ENCODE assay signal across 19 cellular contexts in the genomic region with DNA sequence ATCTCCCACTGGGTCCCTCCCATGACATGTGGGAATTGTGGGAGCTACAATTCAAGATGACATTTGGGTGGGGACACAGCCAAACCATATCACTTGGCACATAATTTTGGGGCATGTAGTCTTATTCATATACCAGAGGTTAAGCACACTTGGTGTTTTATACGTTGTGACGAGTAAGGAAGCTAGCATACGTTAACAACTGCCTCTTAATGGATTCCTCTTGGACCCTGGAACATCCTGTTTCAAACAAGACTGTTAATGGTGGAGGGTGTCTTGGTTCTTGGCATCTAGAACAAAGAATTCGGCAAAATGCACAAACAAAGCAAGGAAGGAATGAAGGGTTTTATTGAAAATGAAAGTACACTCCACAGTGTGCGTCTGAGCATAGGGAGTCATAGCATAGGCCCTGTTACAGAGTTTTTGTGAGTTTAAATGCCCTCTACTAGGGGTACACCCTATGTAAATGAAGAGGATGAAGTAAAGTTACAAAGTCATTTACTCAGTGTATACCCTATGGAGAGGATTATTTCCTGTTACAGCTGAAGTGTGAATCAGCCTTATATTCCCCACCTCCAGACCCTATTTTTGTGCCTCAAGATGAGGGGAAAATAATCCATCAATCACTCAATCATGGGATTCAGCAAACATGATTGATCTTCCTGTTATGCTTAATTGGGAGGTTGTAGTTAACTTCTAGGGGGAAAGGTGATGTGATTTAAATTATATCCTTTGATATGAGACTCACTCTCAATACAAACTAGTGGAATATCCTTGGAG.
A peak's percentile ranks its signal among the peaks of the same experiment; 100 is the strongest.
DNase-seq lines count a peak whose midpoint lies in the region; ATAC-seq, FAIRE-seq and TF ChIP-seq lines count a peak whose summit lies in the region.
"Had no signal": no experiment of that assay in that cellular context is flagged by ENCODE, and none has a peak within 500 bp of the region (broad histone marks: within the 10 kb centered on the region; RNA-seq: fewer than 3 reads in every experiment).

No MANE protein-coding gene starts in this region.

- no peaks in the 10 kb centered on the region for H3K79me2 ChIP-seq in keratinocyte (ENCODE audit: control insufficient read depth, insufficient read depth, low read length)

- H4K20me1 ChIP-seq in keratinocyte (ENCODE audit: control insufficient read depth, extremely low read depth, insufficient read depth, low read length) = no peaks in the 10 kb centered on the region

- H2AFZ ChIP-seq in keratinocyte (ENCODE audit: control insufficient read depth, low read length) = peak overlapping the region; percentile 20

- no peaks in the 10 kb centered on the region for H3K9me1 ChIP-seq in keratinocyte (ENCODE audit: control insufficient read depth, extremely low read depth, insufficient read depth, low read length)

- ATAC-seq in CD4-positive, alpha-beta T cell (ENCODE audit: poor library complexity) = no peak
- no peak for ATAC-seq in HG03457 (IDR thresholded peaks at IDR 0.05; ENCODE audit: unreplicated experiment)

- H3K4me3 Mint-ChIP-seq in CD4-positive, alpha-beta T cell = no peak overlapping the region
- no peak overlapping the region for H3K4me3 Mint-ChIP-seq in glutamatergic neuron (ENCODE audit: unreplicated experiment)
- H3K4me3 Mint-ChIP-seq: CD4-positive, CD25-positive, alpha-beta regulatory T cell; dendritic cell treated with granulocyte-macrophage colony-stimulating factor and Interleukin-4, amounts not matched to agents 40 ng/mL and 50 ng/mL, for 4 days; nephron progenitor cell had no signal

- DNase-seq in GM12865 (ENCODE audit: low read depth) (peak; percentile 3), RPMI7951 (ENCODE audit: low read depth) (peak; percentile 36), keratinocyte (ENCODE audit: low read depth, low spot score) (no peak), NCI-H2227 treated with DMSO at 0.1 percent for 48 hours (lab: John Stamatoyannopoulos, UW) (no peak), glutamatergic neuron (no peak)
- no peak for DNase-seq in CD4-positive, alpha-beta T cell
- DNase-seq: CD4-positive, CD25-positive, alpha-beta regulatory T cell; DND-41; H7; NCI-H2081 treated with DMSO at 0.1 percent for 48 hours; NCI-H526 treated with DMSO at 0.1 percent for 48 hours; nephron progenitor cell; RPMI8226; stimulated activated CD4-positive, alpha-beta T cell treated with anti-CD3 and anti-CD28 coated beads, Interleukin-2, amount 100 ng/mL, for 24 hours had no signal

- H3K9ac ChIP-seq in keratinocyte (ENCODE audit: control insufficient read depth, extremely low read depth, insufficient read depth, low read length) (no peak overlapping the region), skeletal muscle satellite cell (ENCODE audit: low read depth, low read length) (no peak overlapping the region)

- H3K4me1 Mint-ChIP-seq in CD4-positive, alpha-beta T cell (ENCODE audit: low read depth) = no peaks in the 10 kb centered on the region
- H3K4me1 Mint-ChIP-seq in glutamatergic neuron (ENCODE audit: low read depth, unreplicated experiment) = peaks cover 10% of the 10 kb centered on the region
- H3K4me1 Mint-ChIP-seq: CD4-positive, CD25-positive, alpha-beta regulatory T cell had no signal

- H3K27ac ChIP-seq in keratinocyte (ENCODE audit: control insufficient read depth, insufficient read depth, low read length) = no peak overlapping the region
- no peak overlapping the region for H3K27ac ChIP-seq in CD4-positive, alpha-beta T cell (ENCODE audit: low read depth, low read length)

- no peaks in the 10 kb centered on the region for H3K36me3 ChIP-seq in keratinocyte (ENCODE audit: control insufficient read depth in 2 of 2, extremely low read depth in 1 of 2, insufficient read depth in 2 of 2, low read length in 2 of 2)
- no peaks in the 10 kb centered on the region for H3K36me3 ChIP-seq in skeletal muscle satellite cell (ENCODE audit: insufficient read depth, low read length)

- H3K9me3 Mint-ChIP-seq in CD4-positive, alpha-beta T cell = no peaks in the 10 kb centered on the region
- H3K9me3 Mint-ChIP-seq in glutamatergic neuron (ENCODE audit: unreplicated experiment) = peaks cover 3% of the 10 kb centered on the region
- H3K9me3 Mint-ChIP-seq: dendritic cell treated with granulocyte-macrophage colony-stimulating factor and Interleukin-4, amounts not matched to agents 40 ng/mL and 50 ng/mL, for 4 days; nephron progenitor cell had no signal

- CTCF ChIA-PET in CD4-positive, alpha-beta T cell (lab: Charles Lee) = no interaction called here

- dilution Hi-C loops in keratinocyte (cut with MboI; ENCODE audit: extremely low pct_ligation_motif_present, low sequenced_read_pairs) = no loop called here

- no peak overlapping the region for H3K27ac Mint-ChIP-seq in CD4-positive, alpha-beta T cell
- H3K27ac Mint-ChIP-seq in glutamatergic neuron (ENCODE audit: unreplicated experiment) = no peak overlapping the region
- H3K27ac Mint-ChIP-seq: CD4-positive, CD25-positive, alpha-beta regulatory T cell; dendritic cell treated with granulocyte-macrophage colony-stimulating factor and Interleukin-4, amounts not matched to agents 40 ng/mL and 50 ng/mL, for 4 days; nephron progenitor cell had no signal

- POLR2A ChIA-PET in CD4-positive, alpha-beta T cell (lab: Charles Lee) = no interaction called here

- H3K27me3 Mint-ChIP-seq in CD4-positive, alpha-beta T cell = no peaks in the 10 kb centered on the region
- H3K27me3 Mint-ChIP-seq in glutamatergic neuron (ENCODE audit: unreplicated experiment) = no peaks in the 10 kb centered on the region
- H3K27me3 Mint-ChIP-seq: CD4-positive, CD25-positive, alpha-beta regulatory T cell; dendritic cell treated with granulocyte-macrophage colony-stimulating factor and Interleukin-4, amounts not matched to agents 40 ng/mL and 50 ng/mL, for 4 days had no signal

- H3K4me2 ChIP-seq in keratinocyte (ENCODE audit: control insufficient read depth, extremely low read depth, insufficient read depth, low read depth, low read length) (peak overlapping the region; percentile 39), skeletal muscle satellite cell (ENCODE audit: low read length) (peak overlapping the region; percentile 36)

- TF ChIP-seq CTCF in GM12865 (IDR thresholded peaks at IDR 0.05; ENCODE audit: insufficient read depth, low read depth, low read length, missing control alignments) (no peak), keratinocyte (optimal IDR thresholded peaks at IDR 0.05 in 1 of 3, IDR thresholded peaks at IDR 0.05 in 1 of 3, conservative IDR thresholded peaks at IDR 0.05 in 1 of 3; ENCODE audit: extremely low read depth in 1 of 3, insufficient read depth in 2 of 3, low read length in 3 of 3) (no peak), glutamatergic neuron (IDR thresholded peaks at IDR 0.05; ENCODE audit: partially characterized antibody, unreplicated experiment) (no peak)
- no peak for TF ChIP-seq CTCF in CD4-positive, alpha-beta T cell (IDR thresholded peaks at IDR 0.05)

- H3K27me3 ChIP-seq in keratinocyte (ENCODE audit: control insufficient read depth, extremely low read depth, insufficient read depth, low read length) (no peaks in the 10 kb centered on the region), skeletal muscle satellite cell (ENCODE audit: control insufficient read depth, insufficient read depth, low read length) (no peaks in the 10 kb centered on the region)
- H3K27me3 ChIP-seq in CD4-positive, alpha-beta T cell (ENCODE audit: control insufficient read depth, insufficient read depth, low read length) = no peaks in the 10 kb centered on the region
- H3K27me3 ChIP-seq: testis had no signal

- intact Hi-C loops in CD4-positive, alpha-beta T cell (cut with DNase I, micrococcal nuclease) = no loop called here

- H3K4me3 ChIP-seq in GM12865 (ENCODE audit: low read depth, low read length) (peak overlapping the region; percentile 39), keratinocyte (ENCODE audit: control insufficient read depth in 2 of 3, extremely low read depth in 1 of 3, insufficient read depth in 2 of 3, low read depth in 1 of 3, low read length in 3 of 3) (no peak overlapping the region), skeletal muscle satellite cell (ENCODE audit: low read length) (no peak overlapping the region)
- H3K4me3 ChIP-seq: testis had no signal

- no peaks in the 10 kb centered on the region for H3K36me3 Mint-ChIP-seq in CD4-positive, alpha-beta T cell (ENCODE audit: low read depth)
- no peaks in the 10 kb centered on the region for H3K36me3 Mint-ChIP-seq in glutamatergic neuron (ENCODE audit: unreplicated experiment)
- H3K36me3 Mint-ChIP-seq: CD4-positive, CD25-positive, alpha-beta regulatory T cell had no signal

- H3K9me3 ChIP-seq in keratinocyte (ENCODE audit: control insufficient read depth, low read depth, low read length) (no peaks in the 10 kb centered on the region), skeletal muscle satellite cell (replicated peaks; ENCODE audit: low read length) (no peaks in the 10 kb centered on the region)
- no peaks in the 10 kb centered on the region for H3K9me3 ChIP-seq in CD4-positive, alpha-beta T cell (ENCODE audit: control insufficient read depth, low read length)
- H3K9me3 ChIP-seq: testis had no signal

- peaks cover 20% of the 10 kb centered on the region for H3K4me1 ChIP-seq in keratinocyte (ENCODE audit: control insufficient read depth, extremely low read depth, insufficient read depth, low read length)
- peaks cover 9% of the 10 kb centered on the region for H3K4me1 ChIP-seq in skeletal muscle satellite cell (ENCODE audit: control insufficient read depth, insufficient read depth, low read length)

- FAIRE-seq in keratinocyte (lab: Jason Lieb, UNC) = no peak
- FAIRE-seq: HTR-8/SVneo had no signal

Comparison
In these comparisons a context has a peak if more than half of its experiments do, and no peak if none do; other contexts are left out.
1. DNase-seq: peak in GM12865 (single experiment) and RPMI7951 (single experiment); none in keratinocyte (single experiment), CD4-positive, alpha-beta T cell (0 of 10), NCI-H2227 treated with DMSO at 0.1 percent for 48 hours (single experiment) and glutamatergic neuron (single experiment).